Comparison of ENCODE assay signal across 21 cellular contexts in the genomic region with DNA sequence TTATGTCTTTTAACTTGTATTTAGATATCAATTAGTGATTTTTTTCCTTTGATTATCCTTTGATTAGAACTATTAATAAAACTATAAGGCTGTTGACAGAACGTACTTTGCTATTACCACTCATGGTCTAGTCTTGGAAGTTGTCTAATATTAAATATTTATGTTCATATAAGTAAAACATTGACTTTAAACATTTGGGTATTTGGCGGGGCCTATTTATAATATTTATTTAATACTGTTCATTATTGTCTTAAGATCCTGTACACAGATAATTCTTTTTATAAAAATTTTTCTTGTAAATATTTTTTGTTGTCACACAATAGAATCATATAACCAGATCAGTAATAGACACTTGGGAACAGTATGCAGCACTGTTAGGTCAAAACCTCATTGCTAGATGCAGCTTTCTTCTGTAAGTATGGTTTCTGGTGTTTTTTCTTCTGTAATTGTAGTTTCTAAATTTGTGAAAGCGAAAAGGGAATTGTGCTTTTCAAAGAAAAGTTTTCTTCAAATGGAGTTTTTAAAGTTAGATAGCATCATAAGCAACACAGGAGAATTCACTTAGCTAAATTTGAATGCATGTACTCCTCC.
A peak's percentile ranks its signal among the peaks of the same experiment; 100 is the strongest.
DNase-seq lines count a peak whose midpoint lies in the region; ATAC-seq, FAIRE-seq and TF ChIP-seq lines count a peak whose summit lies in the region.
"Had no signal": no experiment of that assay in that cellular context is flagged by ENCODE, and none has a peak within 500 bp of the region (broad histone marks: within the 10 kb centered on the region; RNA-seq: fewer than 3 reads in every experiment).

No MANE protein-coding gene starts in this region.

- peaks cover 95% of the 10 kb centered on the region for H3K4me1 ChIP-seq in A549
- H3K4me1 ChIP-seq in lower lobe of right lung = peaks cover 98% of the 10 kb centered on the region
- peaks cover 69% of the 10 kb centered on the region for H3K4me1 ChIP-seq in body of pancreas
- H3K4me1 ChIP-seq: SJCRH30 had no signal

- no peak overlapping the region for H3K4me3 Mint-ChIP-seq in T-cell
- H3K4me3 Mint-ChIP-seq: activated B cell treated with CpG ODN at 0.5 μM for 24 hours; activated naive CD8-positive, alpha-beta T cell had no signal

- H3K27me3 Mint-ChIP-seq in T-cell = no peaks in the 10 kb centered on the region
- H3K27me3 Mint-ChIP-seq: activated naive CD8-positive, alpha-beta T cell; naive thymus-derived CD4-positive, alpha-beta T cell had no signal

- ATAC-seq in A549 = no peak
- ATAC-seq in GM18868 (IDR thresholded peaks at IDR 0.05; ENCODE audit: unreplicated experiment) = peak; percentile 31
- ATAC-seq in T-cell (replicated peaks in 1 of 4) = no peak
- ATAC-seq in lower lobe of right lung = no peak
- ATAC-seq in body of pancreas = no peak
- ATAC-seq in stimulated activated naive CD8-positive, alpha-beta T cell treated with anti-CD3 and anti-CD28 coated beads, Interleukin-15, Interleukin-2, amounts not matched to agents 100 U/mL and 50 U/mL, for 24 hours = no peak
- ATAC-seq: heart right ventricle had no signal

- H3K4me2 ChIP-seq in A549 = peak overlapping the region; percentile 22; the same call in 2 of the 3 replicates

- H3K4me1 Mint-ChIP-seq in T-cell = peaks cover 61 to 76% (median 66%) of the 10 kb centered on the region in 3 donors

- H3K27me3 ChIP-seq in lower lobe of right lung (ENCODE audit: low read depth) = no peaks in the 10 kb centered on the region
- no peaks in the 10 kb centered on the region for H3K27me3 ChIP-seq in body of pancreas
- H3K27me3 ChIP-seq: heart right ventricle, SJCRH30 had no signal

- POLR2A ChIA-PET in A549 (lab: Yijun Ruan, JAX) (no interaction called here), T-cell (lab: Charles Lee) (interaction anchor here in 1 of 2 donors (0.6 kb wide), 2 partner anchors 47 to 853 kb away, joined by 3 to 4 read pairs; no protein-coding TSS in a partner anchor)

- H3K9me3 ChIP-seq in A549 (no peaks in the 10 kb centered on the region), lower lobe of right lung (no peaks in the 10 kb centered on the region), body of pancreas (no peaks in the 10 kb centered on the region)
- H3K9me3 ChIP-seq: heart right ventricle, SJCRH30 had no signal

- H3K27ac ChIP-seq in A549 (peak overlapping the region; percentile 89 to 98), lower lobe of right lung (peak overlapping the region; percentile 83), body of pancreas (peak overlapping the region in 1 of 4 donors; percentile 11)
- H3K27ac ChIP-seq: SJCRH30 had no signal

- H3K36me3 ChIP-seq in lower lobe of right lung (no peaks in the 10 kb centered on the region), body of pancreas (replicated peaks in 1 of 2; ENCODE audit: insufficient read depth in 1 of 2, low read depth in 2 of 2) (no peaks in the 10 kb centered on the region)

- no peak for FAIRE-seq in A549 (lab: Jason Lieb, UNC)
- FAIRE-seq: colon, endothelial cell of umbilical vein, H1, urothelium cell line had no signal

- H3K36me3 Mint-ChIP-seq in T-cell = peaks cover 14% of the 10 kb centered on the region

- TF ChIP-seq POLR2A in A549 (IDR thresholded peaks at IDR 0.05; ENCODE audit: low read length) = no peak
- TF ChIP-seq POLR2A in body of pancreas (IDR thresholded peaks at IDR 0.05) = no peak

- no peak for TF ChIP-seq EP300 in A549 (IDR thresholded peaks at IDR 0.05)

- H3K4me3 ChIP-seq in A549 (no peak overlapping the region), lower lobe of right lung (no peak overlapping the region), body of pancreas (no peak overlapping the region)
- H3K4me3 ChIP-seq: heart right ventricle, SJCRH30 had no signal

- intact Hi-C loops in lower lobe of right lung (cut with DNase I) = no loop called here
- intact Hi-C loops in body of pancreas (cut with DNase I) = no loop called here

- peak overlapping the region; percentile 73 to 84 for H3K27ac Mint-ChIP-seq in T-cell
- H3K27ac Mint-ChIP-seq: activated B cell treated with CpG ODN at 0.5 μM for 24 hours had no signal

- no peaks in the 10 kb centered on the region for H3K9me3 Mint-ChIP-seq in T-cell
- H3K9me3 Mint-ChIP-seq: activated B cell treated with CpG ODN at 0.5 μM for 24 hours; activated T-cell treated with anti-CD3 and anti-CD28 coated beads, Interleukin-2, amount 50 U/mL, for 72 hours had no signal

- no peak for DNase-seq in A549 (ENCODE audit: low read depth in 1 of 2, low spot score in 1 of 2)
- no peak for DNase-seq in T-cell
- no peak for DNase-seq in lower lobe of right lung
- DNase-seq in body of pancreas = no peak
- no peak for DNase-seq in hepatic stellate cell (ENCODE audit: low spot score)
- DNase-seq in stimulated activated naive CD8-positive, alpha-beta T cell treated with anti-CD3 and anti-CD28 coated beads, Interleukin-15, Interleukin-2, amounts not matched to agents 100 U/mL and 50 U/mL, for 24 hours = no peak
- no peak for DNase-seq in NCI-H2171 (lab: John Stamatoyannopoulos, UW)
- DNase-seq: activated B cell treated with CpG ODN at 0.5 μM for 24 hours; heart right ventricle; islet precursor cell; naive thymus-derived CD4-positive, alpha-beta T cell; NCI-H1436; NCI-H774; SJCRH30 had no signal

- WGBS in A549 (ENCODE audit: missing lambda C conversion rate) = 85% methylated on average over 3 of the region's 3 CpGs
- 72 to 75% methylated on average over 3 of the region's 3 CpGs for WGBS in body of pancreas, 2 donors

- TF ChIP-seq RAD21 in A549 (conservative IDR thresholded peaks at IDR 0.05 in 1 of 2, IDR thresholded peaks at IDR 0.05 in 1 of 2) = no peak

- CTCF ChIA-PET in A549 (lab: Yijun Ruan, JAX) = no interaction called here
- CTCF ChIA-PET in T-cell (lab: Charles Lee) = interaction anchor here in 1 of 2 donors (0.8 kb wide), 1 partner anchor 26 kb away, joined by 3 read pairs; no protein-coding TSS in a partner anchor

- TF ChIP-seq CTCF in A549 (IDR thresholded peaks at IDR 0.05) (no peak), lower lobe of right lung (IDR thresholded peaks at IDR 0.05) (no peak), body of pancreas (IDR thresholded peaks at IDR 0.05) (no peak)

TF ChIP-seq in A549, 52 proteins besides CTCF, POLR2A, EP300 and RAD21:
- TF ChIP-seq HOXB13 (CRISPR knock-in tag; IDR thresholded peaks at IDR 0.05; ENCODE audit: low read depth) (no peak), ESRRA (IDR thresholded peaks at IDR 0.05; ENCODE audit: borderline replicate concordance, low read length) (no peak), SREBF2 (IDR thresholded peaks at IDR 0.05) (no peak), E2F6 (IDR thresholded peaks at IDR 0.05; ENCODE audit: borderline replicate concordance, low read depth) (no peak), POLR2AphosphoS2 (conservative IDR thresholded peaks at IDR 0.05; ENCODE audit: low read length) (no peak), REST (IDR thresholded peaks at IDR 0.05) (no peak), MAFK (IDR thresholded peaks at IDR 0.05; ENCODE audit: partially characterized antibody) (no peak)
